ENCODE assay signal across 23 cellular contexts in genomic region chr20:37077009-37077408, GRCh38.
"Had no signal": no experiment of that assay in that cellular context is flagged by ENCODE, and none has a peak within 500 bp of the region (broad histone marks: within the 10 kb centered on the region; RNA-seq: fewer than 3 reads in every experiment).

No MANE protein-coding gene starts in this region.

- H3K27me3 ChIP-seq: colonic mucosa, esophagus squamous epithelium, gastrocnemius medialis, heart right ventricle, left lung had no signal

- H3K4me3 Mint-ChIP-seq: dendritic cell treated with granulocyte-macrophage colony-stimulating factor and Interleukin-4, amounts not matched to agents 40 ng/mL and 50 ng/mL, for 4 days; effector memory CD8-positive, alpha-beta T cell; endodermal cell; mesothelial cell of epicardium had no signal

- H3K4me1 ChIP-seq: colonic mucosa, gastrocnemius medialis, heart right ventricle, left lung, lower lobe of right lung had no signal

- DNase-seq: colonic mucosa; cortex of kidney; effector CD8-positive, alpha-beta T cell; effector memory CD8-positive, alpha-beta T cell; endodermal cell; erythroblast; esophagus squamous epithelium; foreskin fibroblast; foreskin melanocyte; gastrocnemius medialis; glutamatergic neuron; head of caudate nucleus; heart right ventricle; hippocampal formation; left cardiac atrium; left lung; left ventricle myocardium superior; lower lobe of right lung; mucosa of descending colon had no signal

- H3K4me1 Mint-ChIP-seq: endodermal cell, mesothelial cell of epicardium had no signal

- H3K4me3 ChIP-seq: colonic mucosa, esophagus squamous epithelium, gastrocnemius medialis, heart right ventricle, left lung, lower lobe of right lung, mucosa of descending colon had no signal

- H3K27ac Mint-ChIP-seq: dendritic cell treated with granulocyte-macrophage colony-stimulating factor and Interleukin-4, amounts not matched to agents 40 ng/mL and 50 ng/mL, for 4 days; endodermal cell; mesothelial cell of epicardium had no signal

- H3K27me3 Mint-ChIP-seq: dendritic cell treated with granulocyte-macrophage colony-stimulating factor and Interleukin-4, amounts not matched to agents 40 ng/mL and 50 ng/mL, for 4 days; effector memory CD8-positive, alpha-beta T cell had no signal

- ATAC-seq: effector memory CD8-positive, alpha-beta T cell; esophagus mucosa; gastrocnemius medialis; heart right ventricle; left cardiac atrium; left lung; left ventricle myocardium superior; lower lobe of right lung; mucosa of descending colon had no signal

- H3K36me3 ChIP-seq: colonic mucosa, gastrocnemius medialis, lower lobe of right lung had no signal

- H3K27ac ChIP-seq: colonic mucosa, epithelial cell of prostate, esophagus squamous epithelium, gastrocnemius medialis, heart right ventricle, left lung, lower lobe of right lung had no signal

- H3K9me3 ChIP-seq: colonic mucosa, esophagus squamous epithelium, gastrocnemius medialis, left lung, mucosa of descending colon had no signal

- H3K9me3 Mint-ChIP-seq: dendritic cell treated with granulocyte-macrophage colony-stimulating factor and Interleukin-4, amounts not matched to agents 40 ng/mL and 50 ng/mL, for 4 days; effector memory CD8-positive, alpha-beta T cell; mesothelial cell of epicardium had no signal
